24 cellular contexts compared by ENCODE assay signal in genomic region chr2:82852787-82853186, GRCh38.
"Had no signal": no experiment of that assay in that cellular context is flagged by ENCODE, and none has a peak within 500 bp of the region (broad histone marks: within the 10 kb centered on the region; RNA-seq: fewer than 3 reads in every experiment).

No MANE protein-coding gene starts in this region.

- FAIRE-seq: endometrium, frontal cortex, kidney had no signal

- ATAC-seq: left lobe of liver; natural killer cell; psoas muscle; right cardiac atrium; stimulated activated effector memory CD8-positive, alpha-beta T cell treated with anti-CD3 and anti-CD28 coated beads, Interleukin-12 subunit alpha, Interleukin-12 subunit beta, amount 100 ng/mL, for 72 hours had no signal

- H3K9me3 Mint-ChIP-seq: type B pancreatic cell had no signal

- H2AFZ ChIP-seq: hepatocyte had no signal

- H3K27me3 Mint-ChIP-seq: memory B cell, type B pancreatic cell had no signal

- H3K4me2 ChIP-seq: hepatocyte had no signal

- H3K4me1 ChIP-seq: psoas muscle, sigmoid colon, stomach, thyroid gland had no signal

- H3K4me3 Mint-ChIP-seq: memory B cell; natural killer cell; stimulated activated effector memory CD8-positive, alpha-beta T cell treated with anti-CD3 and anti-CD28 coated beads, Interleukin-12 subunit alpha, Interleukin-12 subunit beta, amount 100 ng/mL, for 72 hours; type B pancreatic cell had no signal

- H3K27me3 ChIP-seq: hepatocyte, ovary, sigmoid colon, stomach, thyroid gland had no signal

- H3K27ac Mint-ChIP-seq: memory B cell; natural killer cell; stimulated activated effector memory CD8-positive, alpha-beta T cell treated with anti-CD3 and anti-CD28 coated beads, Interleukin-12 subunit alpha, Interleukin-12 subunit beta, amount 100 ng/mL, for 72 hours; type B pancreatic cell had no signal

- DNase-seq: dermis blood vessel endothelial cell; effector memory CD4-positive, alpha-beta T cell; head of caudate nucleus; kidney; natural killer cell; occipital lobe; ovary; psoas muscle; right cardiac atrium; sigmoid colon; stimulated activated CD4-positive, alpha-beta T cell treated with anti-CD3 and anti-CD28 coated beads, Interleukin-2, amount 100 ng/mL, for 24 hours; stimulated activated CD4-positive, alpha-beta T cell treated with anti-CD3 and anti-CD28 coated beads, Interleukin-4, amount 100 ng/mL, for 24 hours; stimulated activated naive CD4-positive, alpha-beta T cell treated with Interleukin-2 at 50 U/mL for 16 hours; stomach; thyroid gland had no signal

- H3K27ac ChIP-seq: coronary artery, hepatocyte, ovary, psoas muscle, sigmoid colon, stomach, thyroid gland had no signal

- H3K36me3 Mint-ChIP-seq: memory B cell; natural killer cell; stimulated activated effector memory CD8-positive, alpha-beta T cell treated with anti-CD3 and anti-CD28 coated beads, Interleukin-12 subunit alpha, Interleukin-12 subunit beta, amount 100 ng/mL, for 72 hours; type B pancreatic cell had no signal

- H3K36me3 ChIP-seq: ovary, sigmoid colon, stomach, thyroid gland had no signal

- H3K4me1 Mint-ChIP-seq: memory B cell; natural killer cell; stimulated activated effector memory CD8-positive, alpha-beta T cell treated with anti-CD3 and anti-CD28 coated beads, Interleukin-12 subunit alpha, Interleukin-12 subunit beta, amount 100 ng/mL, for 72 hours had no signal

- H3K79me2 ChIP-seq: hepatocyte had no signal

- H3K9me3 ChIP-seq: ovary, psoas muscle, sigmoid colon, stomach, thyroid gland had no signal

- H3K4me3 ChIP-seq: coronary artery, hepatocyte, lung, ovary, psoas muscle, sigmoid colon, stomach, thyroid gland had no signal
